In the genomic region with DNA sequence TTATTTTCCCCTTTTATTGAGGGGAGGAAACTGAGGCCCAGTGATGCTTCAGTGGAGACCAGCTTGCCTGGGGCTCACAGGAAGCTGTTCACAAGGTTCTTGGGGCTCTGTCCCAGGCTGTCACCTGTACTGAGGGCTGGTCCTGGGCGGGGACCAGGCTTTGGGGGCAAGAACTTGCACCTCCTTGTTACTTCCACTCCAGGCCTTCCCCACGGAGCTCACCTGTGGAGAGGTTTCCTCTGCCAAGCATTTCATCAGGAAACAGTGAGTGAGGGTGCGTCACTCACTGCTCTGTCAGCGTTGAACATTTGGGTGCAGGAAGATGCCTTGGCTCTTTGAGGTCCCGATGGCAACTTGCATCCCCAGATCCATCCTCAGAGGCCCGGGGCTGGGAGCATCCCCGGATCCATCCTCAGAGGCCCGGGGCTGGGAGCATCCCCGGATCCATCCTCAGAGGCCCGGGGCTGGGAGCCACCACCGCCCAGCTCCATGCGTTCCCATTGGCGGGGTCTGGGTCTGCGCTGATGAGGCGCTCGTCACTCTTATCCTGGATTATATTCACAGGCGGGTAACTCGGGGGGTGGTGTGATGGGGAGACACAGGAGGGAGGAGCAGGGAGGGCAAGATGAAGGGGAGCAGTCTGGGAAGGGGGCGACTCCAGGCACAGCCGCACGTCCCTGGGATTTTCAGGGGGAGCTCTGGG, we compare ENCODE assay signal across 34 cellular contexts. TPM values are rescaled to one million over a fixed set of nuclear protein-coding genes. Genes with fewer than 3 reads are reported as not detected.
"Had no signal": no experiment of that assay in that cellular context is flagged by ENCODE, and none has a peak within 500 bp of the region (broad histone marks: within the 10 kb centered on the region; RNA-seq: fewer than 3 reads in every experiment).

No MANE protein-coding gene starts in this region.

- H3K4me1 Mint-ChIP-seq: central memory CD8-positive, alpha-beta T cell had no signal

- DNase-seq: colonic mucosa; effector memory CD4-positive, alpha-beta T cell; foreskin keratinocyte; left cardiac atrium; left lung; lower lobe of right lung; mucosa of descending colon; naive B cell; stimulated activated CD4-positive, alpha-beta T cell treated with anti-CD3 and anti-CD28 coated beads, Interleukin-2, amount 100 ng/mL, for 24 hours; stimulated activated CD4-positive, alpha-beta T cell treated with anti-CD3 and anti-CD28 coated beads, Interleukin-4, amount 100 ng/mL, for 24 hours; stimulated activated naive CD8-positive, alpha-beta T cell treated with anti-CD3 and anti-CD28 coated beads, Interleukin-15, Interleukin-2, amounts not matched to agents 100 U/mL and 50 U/mL, for 24 hours; substantia nigra; testis; uterus had no signal

- H3K9ac ChIP-seq: parathyroid adenoma had no signal

- ATAC-seq: foreskin keratinocyte; gastroesophageal sphincter; heart left ventricle; left cardiac atrium; left lung; lower lobe of right lung; mucosa of descending colon; sciatic nerve; stimulated activated effector memory CD8-positive, alpha-beta T cell treated with anti-CD3 and anti-CD28 coated beads, Interleukin-12 subunit alpha, Interleukin-12 subunit beta, amount 100 ng/mL, for 72 hours had no signal

- H3K4me2 ChIP-seq: hepatocyte had no signal

- H3K27ac ChIP-seq: colonic mucosa, esophagus muscularis mucosa, foreskin keratinocyte, gastroesophageal sphincter, hepatocyte, left lung, lower lobe of right lung, neutrophil, parathyroid adenoma, prostate gland, tibial artery, upper lobe of left lung had no signal

- H3K4me3 Mint-ChIP-seq: central memory CD8-positive, alpha-beta T cell; dendritic cell treated with granulocyte-macrophage colony-stimulating factor and Interleukin-4, amounts not matched to agents 40 ng/mL and 50 ng/mL, for 4 days; mesothelial cell of epicardium; naive B cell; nephron; stimulated activated effector memory CD8-positive, alpha-beta T cell treated with anti-CD3 and anti-CD28 coated beads, Interleukin-12 subunit alpha, Interleukin-12 subunit beta, amount 100 ng/mL, for 72 hours had no signal

- H3K4me3 ChIP-seq: colonic mucosa, esophagus muscularis mucosa, gastroesophageal sphincter, heart left ventricle, hepatocyte, left lung, lower lobe of right lung, mucosa of descending colon, prostate gland, right atrium auricular region, smooth muscle cell, testis, tibial artery, upper lobe of left lung, uterus had no signal

- H3K79me2 ChIP-seq: hepatocyte, parathyroid adenoma had no signal

- H3K9me3 ChIP-seq: colonic mucosa, esophagus muscularis mucosa, gastroesophageal sphincter, lower lobe of right lung, mucosa of descending colon, neutrophil, prostate gland, right atrium auricular region, testis, tibial artery, upper lobe of left lung, uterus had no signal

- H3K27ac Mint-ChIP-seq: dendritic cell treated with granulocyte-macrophage colony-stimulating factor and Interleukin-4, amounts not matched to agents 40 ng/mL and 50 ng/mL, for 4 days; naive B cell; stimulated activated effector memory CD8-positive, alpha-beta T cell treated with anti-CD3 and anti-CD28 coated beads, Interleukin-12 subunit alpha, Interleukin-12 subunit beta, amount 100 ng/mL, for 72 hours had no signal

- H2AFZ ChIP-seq: hepatocyte, parathyroid adenoma had no signal

- H3K36me3 ChIP-seq: colonic mucosa, heart left ventricle, left lung, lower lobe of right lung, neutrophil, prostate gland, right atrium auricular region, upper lobe of left lung, uterus had no signal

- H3K4me1 ChIP-seq: colonic mucosa, foreskin keratinocyte, parathyroid adenoma, prostate gland had no signal

- H3K36me3 Mint-ChIP-seq: stimulated activated effector memory CD8-positive, alpha-beta T cell treated with anti-CD3 and anti-CD28 coated beads, Interleukin-12 subunit alpha, Interleukin-12 subunit beta, amount 100 ng/mL, for 72 hours had no signal

- H3K27me3 ChIP-seq: esophagus muscularis mucosa, gastroesophageal sphincter, right atrium auricular region, testis, tibial artery, upper lobe of left lung, uterus had no signal

RNA-seq across cellular contexts. Expression of gene SMIM38, which starts 1.4 kb away (rescaled TPM):
- total RNA-seq: endothelial cell of umbilical vein, epithelial cell of proximal tubule, foreskin keratinocyte, kidney epithelial cell, lower lobe of right lung had no signal
- polyA plus RNA-seq: foreskin keratinocyte, smooth muscle cell had no signal
